In the genomic region with DNA sequence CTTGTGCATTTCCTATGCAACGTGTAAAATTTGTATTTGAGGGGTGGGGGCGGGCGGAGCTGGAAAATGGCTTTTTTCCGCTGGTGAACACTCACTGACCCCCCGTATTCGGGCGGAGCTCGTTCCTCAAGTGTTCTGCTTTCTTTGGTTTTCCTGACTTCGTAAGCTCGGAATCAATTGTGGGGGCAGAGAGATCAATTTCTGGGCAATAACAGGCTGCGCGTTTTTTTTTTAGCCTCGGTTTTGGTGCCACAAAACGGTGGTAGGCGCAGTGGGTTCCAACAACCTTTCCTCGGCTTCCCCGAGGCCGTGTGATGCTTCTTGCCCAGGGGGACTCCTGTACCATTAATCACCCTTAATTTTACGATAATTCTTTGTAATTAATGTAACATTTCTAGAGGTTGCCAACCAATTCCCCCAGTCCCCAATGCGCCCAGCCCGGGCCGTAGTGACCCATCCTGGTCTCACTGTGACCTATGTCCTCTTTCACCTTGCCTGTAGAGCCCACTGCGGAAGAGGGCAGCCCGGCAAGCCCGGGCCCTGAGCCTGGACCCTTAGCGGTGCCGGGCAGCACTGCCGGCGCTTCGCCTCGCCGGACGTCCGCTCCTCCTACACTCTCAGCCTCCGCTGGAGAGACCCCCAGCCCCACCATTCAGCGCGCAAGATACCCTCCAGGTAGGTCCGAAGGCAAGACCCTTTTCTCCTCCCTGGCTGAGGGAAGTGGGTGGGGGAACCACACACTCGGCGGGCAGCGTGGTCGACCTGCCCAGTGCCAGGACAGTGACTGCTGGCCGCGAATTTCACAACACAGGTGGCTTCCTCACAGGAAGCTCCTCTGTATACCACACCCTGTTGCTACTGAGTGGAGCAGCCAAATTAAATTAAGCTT, we compare ENCODE assay signal across 1 cellular context.
TF ChIP-seq lines count a peak whose summit lies in the region.

No MANE protein-coding gene starts in this region.

TF ChIP-seq in H1, 55 proteins besides CTCF, POLR2A, EP300 and RAD21:
- TF ChIP-seq JUN (IDR thresholded peaks at IDR 0.05; ENCODE audit: low read depth, low read length) (no peak), RNF2 (IDR thresholded peaks at IDR 0.05; ENCODE audit: borderline replicate concordance, low read depth, low read length, missing control alignments, poor library complexity, severe bottlenecking) (peak; percentile 90), EGR1 (IDR thresholded peaks at IDR 0.05; ENCODE audit: borderline replicate concordance, low read depth, low read length) (no peak), PHF8 (conservative IDR thresholded peaks at IDR 0.05; ENCODE audit: low read depth, low read length) (0 out of 2 replicates have a peak, but pooled peaks have one; percentile 1), POU5F1 (IDR thresholded peaks at IDR 0.05; ENCODE audit: low read depth, low read length) (no peak), YY1 (IDR thresholded peaks at IDR 0.05; ENCODE audit: low read depth, low read length) (no peak), ASH2L (IDR thresholded peaks at IDR 0.05; ENCODE audit: low read length) (peak; percentile 18), KDM4A (IDR thresholded peaks at IDR 0.05; ENCODE audit: low read depth, low read length, severe bottlenecking) (peak; percentile 68), RBBP5 (IDR thresholded peaks at IDR 0.05; ENCODE audit: borderline replicate concordance, low read depth, low read length) (peak; percentile 4; the same call in 1 of the 2 replicates), GTF2F1 (IDR thresholded peaks at IDR 0.05; ENCODE audit: borderline replicate concordance, low read depth, low read length) (no peak), CBX5 (IDR thresholded peaks at IDR 0.05; ENCODE audit: low read depth, low read length) (no peak), HDAC2 (IDR thresholded peaks at IDR 0.05; ENCODE audit: borderline replicate concordance in 1 of 2, low read depth in 2 of 2, low read length in 2 of 2) (no peak), EZH2 (IDR thresholded peaks at IDR 0.05; ENCODE audit: low read depth, low read length, severe bottlenecking) (peak; percentile 82), SUZ12 (IDR thresholded peaks at IDR 0.05; ENCODE audit: low read length) (peak; percentile 93)
- TF ChIP-seq, protein P1, sequence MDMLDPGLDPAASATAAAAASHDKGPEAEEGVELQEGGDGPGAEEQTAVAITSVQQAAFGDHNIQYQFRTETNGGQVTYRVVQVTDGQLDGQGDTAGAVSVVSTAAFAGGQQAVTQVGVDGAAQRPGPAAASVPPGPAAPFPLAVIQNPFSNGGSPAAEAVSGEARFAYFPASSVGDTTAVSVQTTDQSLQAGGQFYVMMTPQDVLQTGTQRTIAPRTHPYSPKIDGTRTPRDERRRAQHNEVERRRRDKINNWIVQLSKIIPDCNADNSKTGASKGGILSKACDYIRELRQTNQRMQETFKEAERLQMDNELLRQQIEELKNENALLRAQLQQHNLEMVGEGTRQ (IDR thresholded peaks at IDR 0.05; ENCODE audit: low read length) = no peak
- TF ChIP-seq, protein P2, sequence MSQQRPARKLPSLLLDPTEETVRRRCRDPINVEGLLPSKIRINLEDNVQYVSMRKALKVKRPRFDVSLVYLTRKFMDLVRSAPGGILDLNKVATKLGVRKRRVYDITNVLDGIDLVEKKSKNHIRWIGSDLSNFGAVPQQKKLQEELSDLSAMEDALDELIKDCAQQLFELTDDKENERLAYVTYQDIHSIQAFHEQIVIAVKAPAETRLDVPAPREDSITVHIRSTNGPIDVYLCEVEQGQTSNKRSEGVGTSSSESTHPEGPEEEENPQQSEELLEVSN (IDR thresholded peaks at IDR 0.05) = no peak
- TF ChIP-seq, protein P3, sequence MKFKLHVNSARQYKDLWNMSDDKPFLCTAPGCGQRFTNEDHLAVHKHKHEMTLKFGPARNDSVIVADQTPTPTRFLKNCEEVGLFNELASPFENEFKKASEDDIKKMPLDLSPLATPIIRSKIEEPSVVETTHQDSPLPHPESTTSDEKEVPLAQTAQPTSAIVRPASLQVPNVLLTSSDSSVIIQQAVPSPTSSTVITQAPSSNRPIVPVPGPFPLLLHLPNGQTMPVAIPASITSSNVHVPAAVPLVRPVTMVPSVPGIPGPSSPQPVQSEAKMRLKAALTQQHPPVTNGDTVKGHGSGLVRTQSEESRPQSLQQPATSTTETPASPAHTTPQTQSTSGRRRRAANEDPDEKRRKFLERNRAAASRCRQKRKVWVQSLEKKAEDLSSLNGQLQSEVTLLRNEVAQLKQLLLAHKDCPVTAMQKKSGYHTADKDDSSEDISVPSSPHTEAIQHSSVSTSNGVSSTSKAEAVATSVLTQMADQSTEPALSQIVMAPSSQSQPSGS (IDR thresholded peaks at IDR 0.05; ENCODE audit: low read length) = no peak
